In genomic region chr10:33247221-33247907, GRCh38 we compare ENCODE assay signal across 23 cellular contexts.
DNase-seq lines count a peak whose midpoint lies in the region; ATAC-seq, FAIRE-seq and TF ChIP-seq lines count a peak whose summit lies in the region.
"Had no signal": no experiment of that assay in that cellular context is flagged by ENCODE, and none has a peak within 500 bp of the region (broad histone marks: within the 10 kb centered on the region; RNA-seq: fewer than 3 reads in every experiment).

No MANE protein-coding gene starts in this region.

- no peak for TF ChIP-seq CTCF in right atrium auricular region (IDR thresholded peaks at IDR 0.05)

- DNase-seq in HTR-8/SVneo (ENCODE audit: insufficient read length, low spot score) = no peak
- no peak for DNase-seq in T-helper 17 cell
- no peak for DNase-seq in right atrium auricular region (ENCODE audit: low spot score)
- DNase-seq in DMS79 (lab: John Stamatoyannopoulos, UW) = no peak
- DNase-seq: activated CD4-positive, CD25-positive, alpha-beta regulatory T cell treated with anti-CD3 and anti-CD28 coated beads, Interleukin-2, amount 50 U/mL, for 72 hours; activated CD8-positive, alpha-beta memory T cell treated with anti-CD3 and anti-CD28 coated beads for 24 hours; activated T-cell treated with anti-CD3 and anti-CD28 coated beads, Interleukin-2, amount 50 U/mL, for 4 hours; Caco-2; cerebellar nuclear complex; effector CD4-positive, alpha-beta T cell; H7; immature natural killer cell; NCI-H1436 treated with DMSO at 0.1 percent for 48 hours; NCI-H510A treated with DMSO at 0.1 percent for 48 hours; ovary; stimulated activated CD4-positive, alpha-beta T cell treated with anti-CD3 and anti-CD28 coated beads, Interleukin-1b, Interleukin-23, amount 100 ng/mL, for 48 hours; stimulated activated naive B cell treated with anti-CD40 and anti-IgM and Interleukin-4, amounts not matched to agents 10 μg/mL and 1 μg/mL and 100 μg/mL, for 72 hours; thyroid gland had no signal

- H3K4me3 Mint-ChIP-seq in T-helper 17 cell = no peak overlapping the region
- H3K4me3 Mint-ChIP-seq: activated T-cell treated with anti-CD3 and anti-CD28 coated beads, Interleukin-2, amount 50 U/mL, for 4 hours; stimulated activated naive B cell treated with anti-CD40 and anti-IgM and Interleukin-4, amounts not matched to agents 10 μg/mL and 1 μg/mL and 100 μg/mL, for 72 hours had no signal

- H3K4me1 Mint-ChIP-seq in T-helper 17 cell = peaks cover 21% of the 10 kb centered on the region

- no peaks in the 10 kb centered on the region for H3K27me3 Mint-ChIP-seq in T-helper 17 cell

- H3K27ac ChIP-seq in right atrium auricular region = peak overlapping the region; percentile 43 to 70
- peak overlapping the region; percentile 75 for H3K27ac ChIP-seq in subcutaneous abdominal adipose tissue (ENCODE audit: low read depth, low read length)
- H3K27ac ChIP-seq: ascending aorta, ovary had no signal

- no peak overlapping the region for H3K9ac ChIP-seq in subcutaneous abdominal adipose tissue (ENCODE audit: low read length in 5 of 5)

- no peaks in the 10 kb centered on the region for H3K27me3 ChIP-seq in right atrium auricular region
- no peaks in the 10 kb centered on the region for H3K27me3 ChIP-seq in subcutaneous abdominal adipose tissue (ENCODE audit: control insufficient read depth in 5 of 5, insufficient read depth in 4 of 5, low read length in 5 of 5)
- H3K27me3 ChIP-seq: ascending aorta, ovary, thyroid gland had no signal

- peaks cover 40% of the 10 kb centered on the region for H3K36me3 ChIP-seq in right atrium auricular region
- H3K36me3 ChIP-seq in subcutaneous abdominal adipose tissue (ENCODE audit: control insufficient read depth in 5 of 5, insufficient read depth in 5 of 5, low read length in 5 of 5) = peaks cover 43 to 69% (median 47%) of the 10 kb centered on the region in 5 donors
- H3K36me3 ChIP-seq: ovary had no signal

- no peak for ATAC-seq in T-helper 17 cell
- no peak for ATAC-seq in GM21360 (IDR thresholded peaks at IDR 0.05; ENCODE audit: unreplicated experiment)
- no peak for ATAC-seq in HG02798 (IDR thresholded peaks at IDR 0.05; ENCODE audit: poor library complexity, unreplicated experiment)
- ATAC-seq: activated naive CD4-positive, alpha-beta T cell treated with anti-CD3 and anti-CD28 coated beads, Interleukin-2, amount 50 U/mL, for 72 hours; activated T-cell treated with anti-CD3 and anti-CD28 coated beads, Interleukin-2, amount 50 U/mL, for 4 hours; stimulated activated naive B cell treated with anti-CD40 and anti-IgM and Interleukin-4, amounts not matched to agents 10 μg/mL and 1 μg/mL and 100 μg/mL, for 72 hours had no signal

- peaks cover 0 to 28% of the 10 kb centered on the region in 2 donors for H3K4me1 ChIP-seq in right atrium auricular region
- H3K4me1 ChIP-seq in subcutaneous abdominal adipose tissue (ENCODE audit: control insufficient read depth in 5 of 5, insufficient read depth in 5 of 5, low read length in 5 of 5) = peaks cover 0 to 68% (median 15%) of the 10 kb centered on the region in 5 donors

- H3K9me3 ChIP-seq in T-helper 17 cell (ENCODE audit: control insufficient read depth, low read length, poor library complexity, severe bottlenecking) (no peaks in the 10 kb centered on the region), right atrium auricular region (no peaks in the 10 kb centered on the region), subcutaneous abdominal adipose tissue (ENCODE audit: control insufficient read depth in 5 of 5, low read length in 5 of 5) (no peaks in the 10 kb centered on the region)
- H3K9me3 ChIP-seq: ascending aorta, Caco-2, ovary, thyroid gland had no signal

- no peaks in the 10 kb centered on the region for H3K36me3 Mint-ChIP-seq in T-helper 17 cell (ENCODE audit: low read depth)

- no peak overlapping the region for H3K4me3 ChIP-seq in right atrium auricular region
- H3K4me3 ChIP-seq in subcutaneous abdominal adipose tissue (ENCODE audit: low read depth in 1 of 5, low read length in 5 of 5) = no peak overlapping the region
- H3K4me3 ChIP-seq: ascending aorta, ovary, thyroid gland had no signal

- FAIRE-seq in HTR-8/SVneo (lab: Jason Lieb, UNC) = peak; percentile 59

- peak overlapping the region; percentile 90 for H3K27ac Mint-ChIP-seq in T-helper 17 cell
- H3K27ac Mint-ChIP-seq: activated naive CD4-positive, alpha-beta T cell treated with anti-CD3 and anti-CD28 coated beads, Interleukin-2, amount 50 U/mL, for 72 hours; stimulated activated naive B cell treated with anti-CD40 and anti-IgM and Interleukin-4, amounts not matched to agents 10 μg/mL and 1 μg/mL and 100 μg/mL, for 72 hours had no signal
